Comparison of ENCODE assay signal across 1 cellular context in genomic region chr1:116567790-116568667, GRCh38.
TF ChIP-seq lines count a peak whose summit lies in the region.

No MANE protein-coding gene starts in this region.

TF ChIP-seq in A549, 52 proteins besides CTCF, POLR2A, EP300 and RAD21 (continued from another document):
- no peak for TF ChIP-seq REST (IDR thresholded peaks at IDR 0.05)
